Comparison of ENCODE assay signal across 25 cellular contexts in genomic region chr15:39898317-39898716, GRCh38. TPM values are rescaled to one million over a fixed set of nuclear protein-coding genes. Genes with fewer than 3 reads are reported as not detected.
DNase-seq lines count a peak whose midpoint lies in the region; ATAC-seq and TF ChIP-seq lines count a peak whose summit lies in the region.
"Had no signal": no experiment of that assay in that cellular context is flagged by ENCODE, and none has a peak within 500 bp of the region (broad histone marks: within the 10 kb centered on the region; RNA-seq: fewer than 3 reads in every experiment).

No MANE protein-coding gene starts in this region.

- H2BK120ac ChIP-seq in IMR-90 (ENCODE audit: low read depth, low read length): no peak overlapping the region

- no peaks in the 10 kb centered on the region for H3K27me3 Mint-ChIP-seq in WTC11 (ENCODE audit: low read depth)
- H3K27me3 Mint-ChIP-seq in neural progenitor cell (ENCODE audit: insufficient read depth, low read depth): no peaks in the 10 kb centered on the region
- peaks cover 0 to 9% of the 10 kb centered on the region in 2 donors for H3K27me3 Mint-ChIP-seq in stimulated activated naive B cell treated with anti-CD40 and anti-IgM and Interleukin-4, amounts not matched to agents 10 μg/mL and 1 μg/mL and 100 μg/mL, for 72 hours

- no peak for TF ChIP-seq RAD21 in IMR-90 (IDR thresholded peaks at IDR 0.05; ENCODE audit: low read length)

- H3K4me1 Mint-ChIP-seq in WTC11: peaks cover 60% of the 10 kb centered on the region
- H3K4me1 Mint-ChIP-seq in neural progenitor cell: peaks cover 20% of the 10 kb centered on the region
- H3K4me1 Mint-ChIP-seq in stimulated activated naive B cell treated with anti-CD40 and anti-IgM and Interleukin-4, amounts not matched to agents 10 μg/mL and 1 μg/mL and 100 μg/mL, for 72 hours: no peaks in the 10 kb centered on the region

- H2AK9ac ChIP-seq in IMR-90 (replicated peaks; ENCODE audit: low read depth, low read length, poor library complexity): no peak overlapping the region

- H2AFZ ChIP-seq in ACC112 (ENCODE audit: low read length, unreplicated experiment): no peak overlapping the region
- no peak overlapping the region for H2AFZ ChIP-seq in IMR-90 (replicated peaks; ENCODE audit: low read length, poor library complexity)
- no peak overlapping the region for H2AFZ ChIP-seq in neural progenitor cell (replicated peaks)
- H2AFZ ChIP-seq: GM23248 had no signal

- no peak overlapping the region for H4K91ac ChIP-seq in IMR-90 (ENCODE audit: insufficient read depth, low read depth, low read length)

- TF ChIP-seq POLR2A in IMR-90 (IDR thresholded peaks at IDR 0.05; ENCODE audit: low read depth, low read length): no peak

- H4K8ac ChIP-seq in IMR-90 (ENCODE audit: low read depth in 2 of 2, low read length in 2 of 2): no peak overlapping the region

- H3K36me3 ChIP-seq in ACC112 (ENCODE audit: insufficient read depth, low read length): peaks cover 4% of the 10 kb centered on the region; the same call in 1 of the 2 replicates
- H3K36me3 ChIP-seq in IMR-90 (ENCODE audit: control insufficient read depth, insufficient read depth, low read length): 0 out of 2 replicates have a peak, but pooled peaks cover 1% of the 10 kb centered on the region
- H3K36me3 ChIP-seq in neural progenitor cell: no peaks in the 10 kb centered on the region

- no peak overlapping the region for H3K4ac ChIP-seq in IMR-90 (ENCODE audit: low read depth, low read length)

- H3K9me1 ChIP-seq in IMR-90 (ENCODE audit: insufficient read depth, low read length): peaks cover 29% of the 10 kb centered on the region

- POLR2A ChIA-PET in IMR-90 (lab: Charles Lee; ENCODE audit: unreplicated experiment): no interaction called here
- POLR2A ChIA-PET in WTC11 (lab: Charles Lee): interaction anchor here (1.2 kb wide), 1 partner anchor 9 kb away, joined by 4 read pairs; no protein-coding TSS in a partner anchor

- H3K27ac ChIP-seq in ACC112 (ENCODE audit: low read depth, low read length) (peak overlapping the region; percentile 21), IMR-90 (ENCODE audit: insufficient read depth, low read length) (no peak overlapping the region), neural progenitor cell (peak overlapping the region; percentile 88)
- H3K27ac ChIP-seq: BLaER1 treated with 17β-estradiol and CSF1 and Interleukin-3, amounts not matched to agents 10 nM and 100 nM; GM23248 had no signal

- dilution Hi-C loops in IMR-90 (cut with HindIII; ENCODE audit: low sequenced_read_pairs, unreplicated experiment): no loop called here

- peaks cover 49% of the 10 kb centered on the region for H3F3A ChIP-seq in neural progenitor cell (ENCODE audit: low read depth)

- H3K36me3 Mint-ChIP-seq in WTC11: peaks cover 18% of the 10 kb centered on the region
- no peaks in the 10 kb centered on the region for H3K36me3 Mint-ChIP-seq in neural progenitor cell
- no peaks in the 10 kb centered on the region for H3K36me3 Mint-ChIP-seq in stimulated activated naive B cell treated with anti-CD40 and anti-IgM and Interleukin-4, amounts not matched to agents 10 μg/mL and 1 μg/mL and 100 μg/mL, for 72 hours

- no peak overlapping the region for H3K18ac ChIP-seq in IMR-90 (ENCODE audit: low read depth, low read length)

- no peak overlapping the region for H3K56ac ChIP-seq in IMR-90 (ENCODE audit: extremely low read depth, insufficient read depth, low read length)

- intact Hi-C loops in IMR-90 (cut with micrococcal nuclease): no loop called here

- H2BK5ac ChIP-seq in IMR-90 (ENCODE audit: low read depth, low read length, poor library complexity, severe bottlenecking): peak overlapping the region; percentile 3

- H3K27ac Mint-ChIP-seq in WTC11 (peak overlapping the region; percentile 50), neural progenitor cell (no peak overlapping the region)
- H3K27ac Mint-ChIP-seq in stimulated activated naive B cell treated with anti-CD40 and anti-IgM and Interleukin-4, amounts not matched to agents 10 μg/mL and 1 μg/mL and 100 μg/mL, for 72 hours: no peak overlapping the region
- H3K27ac Mint-ChIP-seq: CD4-positive, alpha-beta T cell had no signal

- H3K79me2 ChIP-seq in ACC112 (ENCODE audit: control insufficient read depth, insufficient read depth, low read length, unreplicated experiment) (peaks cover 48% of the 10 kb centered on the region), neural progenitor cell (ENCODE audit: low read depth) (peaks cover 34% of the 10 kb centered on the region)

- ATAC-seq in IMR-90 (ENCODE audit: low read depth) (no peak), WTC11 (no peak), GM18873 (IDR thresholded peaks at IDR 0.05; ENCODE audit: low FRiP score, unreplicated experiment) (no peak)
- no peak for ATAC-seq in stimulated activated naive B cell treated with anti-CD40 and anti-IgM and Interleukin-4, amounts not matched to agents 10 μg/mL and 1 μg/mL and 100 μg/mL, for 72 hours (replicated peaks)
- ATAC-seq: PC-3, SK-N-SH treated with all-trans-retinoic acid at 6 μM for 48 hours had no signal

- CTCF ChIA-PET in IMR-90 (lab: Yijun Ruan, JAX): interaction anchor here (0.6 to 1.6 kb wide), 2 partner anchors 10 to 11 kb away, joined by 4 to 6 read pairs; no protein-coding TSS in a partner anchor
- CTCF ChIA-PET in WTC11 (lab: Charles Lee): interaction anchor here (1.1 kb wide), 1 partner anchor 10 kb away, joined by 8 read pairs; no protein-coding TSS in a partner anchor

- H3K9ac ChIP-seq in IMR-90 (ENCODE audit: low read depth, low read length) (no peak overlapping the region), neural progenitor cell (no peak overlapping the region)
- H3K9ac ChIP-seq: BLaER1 treated with 17β-estradiol and CSF1 and Interleukin-3, amounts not matched to agents 10 nM and 100 nM; GM23248 had no signal

- peaks cover 33% of the 10 kb centered on the region for H3K4me1 ChIP-seq in ACC112 (ENCODE audit: control insufficient read depth, insufficient read depth, low read length, unreplicated experiment)
- H3K4me1 ChIP-seq in IMR-90 (ENCODE audit: control insufficient read depth, insufficient read depth, low read length): peaks cover 22% of the 10 kb centered on the region
- H3K4me1 ChIP-seq in neural progenitor cell: peaks cover 65% of the 10 kb centered on the region

- peaks cover 6% of the 10 kb centered on the region for H3K9me3 Mint-ChIP-seq in WTC11
- H3K9me3 Mint-ChIP-seq in neural progenitor cell: peaks cover 6% of the 10 kb centered on the region
- H3K9me3 Mint-ChIP-seq in stimulated activated naive B cell treated with anti-CD40 and anti-IgM and Interleukin-4, amounts not matched to agents 10 μg/mL and 1 μg/mL and 100 μg/mL, for 72 hours: no peaks in the 10 kb centered on the region
- H3K9me3 Mint-ChIP-seq: CD4-positive, alpha-beta T cell had no signal

- no peak overlapping the region for H3K4me3 ChIP-seq in ACC112 (ENCODE audit: low read depth, low read length)
- H3K4me3 ChIP-seq in IMR-90 (ENCODE audit: insufficient read depth, low read depth, low read length): no peak overlapping the region
- H3K4me3 ChIP-seq in neural progenitor cell: no peak overlapping the region
- H3K4me3 ChIP-seq: BLaER1 treated with 17β-estradiol and CSF1 and Interleukin-3, amounts not matched to agents 10 nM and 100 nM; GM23248; MG63 had no signal

- H2BK20ac ChIP-seq in IMR-90 (ENCODE audit: low read depth, low read length): no peak overlapping the region

- H3K4me3 Mint-ChIP-seq in WTC11 (no peak overlapping the region), neural progenitor cell (no peak overlapping the region)
- no peak overlapping the region for H3K4me3 Mint-ChIP-seq in stimulated activated naive B cell treated with anti-CD40 and anti-IgM and Interleukin-4, amounts not matched to agents 10 μg/mL and 1 μg/mL and 100 μg/mL, for 72 hours
- H3K4me3 Mint-ChIP-seq: CD4-positive, alpha-beta T cell had no signal

- in situ Hi-C loops in IMR-90 (cut with MboI; ENCODE audit: low sequenced_read_pairs): no loop called here

- no peak overlapping the region for H2BK15ac ChIP-seq in IMR-90 (ENCODE audit: low read depth, low read length)

- H3K27me3 ChIP-seq in ACC112 (ENCODE audit: insufficient read depth, low read length) (no peaks in the 10 kb centered on the region), IMR-90 (ENCODE audit: control insufficient read depth, insufficient read depth, low read length) (no peaks in the 10 kb centered on the region), neural progenitor cell (no peaks in the 10 kb centered on the region)
- H3K27me3 ChIP-seq: BLaER1 treated with 17β-estradiol and CSF1 and Interleukin-3, amounts not matched to agents 10 nM and 100 nM; MG63 had no signal

- DNase-seq in IMR-90 (no peak), WTC11 (ENCODE audit: low spot score) (no peak), neural progenitor cell (ENCODE audit: low spot score) (no peak), NCI-H82 (lab: John Stamatoyannopoulos, UW) (no peak)
- DNase-seq in stimulated activated naive B cell treated with anti-CD40 and anti-IgM and Interleukin-4, amounts not matched to agents 10 μg/mL and 1 μg/mL and 100 μg/mL, for 72 hours: no peak
- no peak for DNase-seq in stimulated activated CD4-positive, alpha-beta T cell treated with anti-CD3 and anti-CD28 coated beads, Interleukin-4, amount 100 ng/mL, for 24 hours
- DNase-seq: AML-193; CD4-positive, alpha-beta T cell; GM23248; HCEC 1CT; Kasumi-1; MG63; NCI-H1105 treated with DMSO at 0.1 percent for 48 hours; NCI-H1694; NCI-H2081; NCI-H2171 treated with DMSO at 0.1 percent for 48 hours; NCI-H345; NCI-H510A treated with DMSO at 0.1 percent for 48 hours; NCI-H748 treated with DMSO at 0.1 percent for 48 hours; NK-92 treated with Interleukin-12 subunit alpha and Interleukin-12 subunit beta, amount 100 ng/mL, for 24 hours; PC-3 had no signal

- H3K9me3 ChIP-seq in IMR-90 (ENCODE audit: control insufficient read depth, insufficient read depth, low read length) (no peaks in the 10 kb centered on the region), neural progenitor cell (ENCODE audit: low read depth) (no peaks in the 10 kb centered on the region)
- H3K9me3 ChIP-seq: MG63 had no signal

- no peak overlapping the region for H3K14ac ChIP-seq in IMR-90 (replicated peaks; ENCODE audit: low read depth, low read length)

- no peak overlapping the region; the same call in 1 of the 2 replicates for H2AK5ac ChIP-seq in IMR-90 (ENCODE audit: low read depth, low read length)

- no TSS peak for BruUV-seq in IMR-90 (replicated peaks; lab: Mats Ljungman, UMichigan)

- no peak for TF ChIP-seq CTCF in IMR-90 (conservative IDR thresholded peaks at IDR 0.05; ENCODE audit: low read depth, low read length)
- no peak for TF ChIP-seq CTCF in WTC11 (IDR thresholded peaks at IDR 0.05)
- TF ChIP-seq CTCF in neural progenitor cell (IDR thresholded peaks at IDR 0.05): no peak

- H3K4me2 ChIP-seq in IMR-90 (ENCODE audit: low read depth, low read length) (no peak overlapping the region), neural progenitor cell (peak overlapping the region; percentile 39)
- H3K4me2 ChIP-seq: BLaER1 treated with 17β-estradiol and CSF1 and Interleukin-3, amounts not matched to agents 10 nM and 100 nM had no signal

- H4K20me1 ChIP-seq in IMR-90 (ENCODE audit: insufficient read depth, low read length) (peaks cover 62% of the 10 kb centered on the region), neural progenitor cell (ENCODE audit: low read depth) (peaks cover 9% of the 10 kb centered on the region)

- no peak overlapping the region for H4K5ac ChIP-seq in IMR-90 (ENCODE audit: low read depth, low read length)

- H3K23ac ChIP-seq in IMR-90 (ENCODE audit: low read depth, low read length): no peak overlapping the region

- 96% methylated on average over 2 of the region's 3 CpGs; no CpG with 5 or more reads in 1 of the 2 experiments for WGBS in IMR-90 (ENCODE audit: extremely low coverage in 2 of 2, insufficient read length in 1 of 2), 2 experiments

- peaks cover 20 to 64% of the 10 kb centered on the region in 2 experiments for H3K79me1 ChIP-seq in IMR-90 (ENCODE audit: low read depth in 1 of 2, low read length in 2 of 2)

RNA-seq across cellular contexts. Expression of gene GPR176, which starts 21.7 kb away (rescaled TPM):
- total RNA-seq in IMR-90 (2012; rRNA removed) (194 and 246 TPM in 2 replicates), WTC11 (2021) (117 to 131 TPM (median 127 TPM) in 3 replicates), neural progenitor cell (ENCODE audit: low replicate concordance) (20.6 and 36.4 TPM in 2 replicates)
- polyA plus RNA-seq in IMR-90 (2012; rRNA removed): 114 and 118 TPM in 2 replicates
- polyA plus RNA-seq in IMR-90 (2012; cell fraction: cytosol; rRNA removed): 89.6 and 120 TPM in 2 replicates
- 71.7 and 95.1 TPM in 2 replicates for polyA plus RNA-seq in IMR-90 (2012; cell fraction: nucleus; rRNA removed; ENCODE audit: low replicate concordance)
- total RNA-seq: CD4-positive, alpha-beta T cell had no signal

RNA-seq across cellular contexts. Expression of gene EIF2AK4, which starts 35.6 kb away (rescaled TPM):
- total RNA-seq in IMR-90 (2012; rRNA removed) (132 and 139 TPM in 2 replicates), WTC11 (2021) (89.1 to 93.2 TPM (median 90.7 TPM) in 3 replicates), neural progenitor cell (ENCODE audit: low replicate concordance) (55.9 and 62.9 TPM in 2 replicates)
- 75.3 and 80.3 TPM in 2 replicates for polyA plus RNA-seq in IMR-90 (2012; rRNA removed)
- 35.6 and 77.8 TPM in 2 replicates for polyA plus RNA-seq in IMR-90 (2012; cell fraction: cytosol; rRNA removed)
- polyA plus RNA-seq in IMR-90 (2012; cell fraction: nucleus; rRNA removed; ENCODE audit: low replicate concordance): 20.2 and 41.4 TPM in 2 replicates
